19 cellular contexts compared by ENCODE assay signal in the genomic region with DNA sequence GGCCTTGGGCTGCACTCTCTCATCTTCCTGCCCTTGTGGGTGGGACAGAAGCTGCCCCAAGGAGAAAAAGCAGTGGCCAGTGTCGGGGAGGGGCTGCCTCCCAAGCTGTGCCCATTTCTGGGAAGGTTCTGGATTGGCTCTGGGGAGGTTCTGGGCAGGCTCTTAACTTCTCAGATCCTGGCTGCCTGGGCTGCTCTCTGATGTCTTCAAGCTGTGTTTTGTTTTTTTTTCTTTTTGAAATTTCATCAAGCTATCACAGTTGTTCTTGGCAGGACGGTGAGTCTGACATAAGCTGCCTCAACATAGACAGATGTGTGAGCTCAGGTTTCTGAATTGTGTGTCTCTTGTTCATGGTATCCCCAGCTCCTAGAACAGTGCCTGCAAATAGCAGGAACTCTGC.
"Had no signal": no experiment of that assay in that cellular context is flagged by ENCODE, and none has a peak within 500 bp of the region (broad histone marks: within the 10 kb centered on the region; RNA-seq: fewer than 3 reads in every experiment).

No MANE protein-coding gene starts in this region.

- H3K4me1 ChIP-seq: gastrocnemius medialis, lower lobe of right lung, uterus had no signal

- H3K36me3 Mint-ChIP-seq: activated CD8-positive, alpha-beta memory T cell treated with anti-CD3 and anti-CD28 coated beads, Interleukin-2, amount 10 ng/mL, durations not matched to agents 7 days and 5 days; naive thymus-derived CD8-positive, alpha-beta T cell had no signal

- H3K36me3 ChIP-seq: gastrocnemius medialis, lower lobe of right lung, tibial nerve, uterus had no signal

- ATAC-seq: activated CD8-positive, alpha-beta memory T cell treated with anti-CD3 and anti-CD28 coated beads, Interleukin-2, amount 10 ng/mL, durations not matched to agents 7 days and 5 days; activated T-helper 17 cell treated with anti-CD3 and anti-CD28 coated beads, Interleukin-2, amount 50 U/mL, for 72 hours; gastrocnemius medialis; naive thymus-derived CD8-positive, alpha-beta T cell had no signal

- H3K27ac ChIP-seq: coronary artery, gastrocnemius medialis, lower lobe of right lung, tibial nerve, uterus had no signal

- H3K4me1 Mint-ChIP-seq: activated B cell treated with CpG ODN at 0.5 μM for 24 hours; activated CD4-positive, alpha-beta memory T cell treated with anti-CD3 and anti-CD28 coated beads, Interleukin-2, amount 10 ng/mL, durations not matched to agents 7 days and 5 days; activated CD8-positive, alpha-beta memory T cell treated with anti-CD3 and anti-CD28 coated beads, Interleukin-2, amount 10 ng/mL, durations not matched to agents 7 days and 5 days; activated T-helper 17 cell treated with anti-CD3 and anti-CD28 coated beads, Interleukin-2, amount 50 U/mL, for 72 hours had no signal

- H3K9me3 ChIP-seq: gastrocnemius medialis, lower lobe of right lung, tibial nerve, uterus had no signal

- H3K27me3 Mint-ChIP-seq: activated B cell treated with CpG ODN at 0.5 μM for 24 hours; activated CD4-positive, alpha-beta memory T cell treated with anti-CD3 and anti-CD28 coated beads, Interleukin-2, amount 10 ng/mL, durations not matched to agents 7 days and 5 days; activated CD8-positive, alpha-beta memory T cell treated with anti-CD3 and anti-CD28 coated beads, Interleukin-2, amount 10 ng/mL, durations not matched to agents 7 days and 5 days; activated T-helper 17 cell treated with anti-CD3 and anti-CD28 coated beads, Interleukin-2, amount 50 U/mL, for 72 hours; brain; stimulated activated naive CD8-positive, alpha-beta T cell treated with anti-CD3 and anti-CD28 coated beads, Interleukin-15, Interleukin-2, amounts not matched to agents 100 ng/mL and 50 ng/mL, for 24 hours had no signal

- DNase-seq: activated B cell treated with CpG ODN at 0.5 μM for 24 hours; activated CD4-positive, alpha-beta memory T cell treated with anti-CD3 and anti-CD28 coated beads, Interleukin-2, amount 10 ng/mL, durations not matched to agents 7 days and 5 days; activated CD4-positive, alpha-beta T cell treated with anti-CD3 and anti-CD28 coated beads for 48 hours; activated CD8-positive, alpha-beta memory T cell treated with anti-CD3 and anti-CD28 coated beads, Interleukin-2, amount 10 ng/mL, durations not matched to agents 7 days and 5 days; activated naive CD4-positive, alpha-beta T cell treated with Interleukin-2 at 50 U/mL for 16 hours; central memory CD4-positive, alpha-beta T cell; gastrocnemius medialis; lower lobe of right lung; naive thymus-derived CD8-positive, alpha-beta T cell; small intestine; stimulated activated CD4-positive, alpha-beta T cell treated with anti-CD3 and anti-CD28 coated beads, Interleukin-15, amount 100 ng/mL, for 24 hours; stimulated activated CD4-positive, alpha-beta T cell treated with anti-CD3 and anti-CD28 coated beads, Interleukin-2, amount 100 ng/mL, for 48 hours; uterus had no signal

- H3K27me3 ChIP-seq: gastrocnemius medialis, tibial nerve, uterus had no signal

- H3K4me3 ChIP-seq: coronary artery, gastrocnemius medialis, lower lobe of right lung, tibial nerve, uterus had no signal

- H3K4me3 Mint-ChIP-seq: activated B cell treated with CpG ODN at 0.5 μM for 24 hours; activated CD4-positive, alpha-beta memory T cell treated with anti-CD3 and anti-CD28 coated beads, Interleukin-2, amount 10 ng/mL, durations not matched to agents 7 days and 5 days; activated CD8-positive, alpha-beta memory T cell treated with anti-CD3 and anti-CD28 coated beads, Interleukin-2, amount 10 ng/mL, durations not matched to agents 7 days and 5 days; activated T-helper 17 cell treated with anti-CD3 and anti-CD28 coated beads, Interleukin-2, amount 50 U/mL, for 72 hours; naive thymus-derived CD8-positive, alpha-beta T cell; stimulated activated naive CD8-positive, alpha-beta T cell treated with anti-CD3 and anti-CD28 coated beads, Interleukin-15, Interleukin-2, amounts not matched to agents 100 ng/mL and 50 ng/mL, for 24 hours; T-helper 2 cell treated with Interferon-gamma antibody and Interleukin-4, amounts not matched to agents 5 μg/mL and 100 μg/mL, for 36 hours had no signal

- H3K27ac Mint-ChIP-seq: activated B cell treated with CpG ODN at 0.5 μM for 24 hours; activated CD4-positive, alpha-beta memory T cell treated with anti-CD3 and anti-CD28 coated beads, Interleukin-2, amount 10 ng/mL, durations not matched to agents 7 days and 5 days; activated CD8-positive, alpha-beta memory T cell treated with anti-CD3 and anti-CD28 coated beads, Interleukin-2, amount 10 ng/mL, durations not matched to agents 7 days and 5 days; activated T-helper 17 cell treated with anti-CD3 and anti-CD28 coated beads, Interleukin-2, amount 50 U/mL, for 72 hours; naive thymus-derived CD8-positive, alpha-beta T cell; stimulated activated naive CD8-positive, alpha-beta T cell treated with anti-CD3 and anti-CD28 coated beads, Interleukin-15, Interleukin-2, amounts not matched to agents 100 ng/mL and 50 ng/mL, for 24 hours; T-helper 2 cell treated with Interferon-gamma antibody and Interleukin-4, amounts not matched to agents 5 μg/mL and 100 μg/mL, for 36 hours had no signal
